10 cellular contexts compared by ENCODE assay signal in genomic region chr12:93176166-93176565, GRCh38.
A peak's percentile ranks its signal among the peaks of the same experiment; 100 is the strongest.
DNase-seq lines count a peak whose midpoint lies in the region; ATAC-seq lines count a peak whose summit lies in the region.
"Had no signal": no experiment of that assay in that cellular context is flagged by ENCODE, and none has a peak within 500 bp of the region (broad histone marks: within the 10 kb centered on the region; RNA-seq: fewer than 3 reads in every experiment).

No MANE protein-coding gene starts in this region.

- intact Hi-C loops in sciatic nerve (cut with DNase I), result no loop called here

- peak; percentile 86 for DNase-seq in EH (ENCODE audit: low read depth)
- DNase-seq in foreskin melanocyte, result peak; percentile 58
- no peak for DNase-seq in sciatic nerve (ENCODE audit: low spot score)
- DNase-seq in NCI-H1417 treated with DMSO at 0.1 percent for 48 hours (lab: John Stamatoyannopoulos, UW), result no peak
- DNase-seq in GM19238 (ENCODE audit: insufficient read length, low spot score), result no peak
- DNase-seq: NCI-H1417 had no signal

- peak; percentile 27 for ATAC-seq in sciatic nerve
- ATAC-seq in HG02571 (IDR thresholded peaks at IDR 0.05; ENCODE audit: unreplicated experiment), result no peak
- no peak for ATAC-seq in GM18867 (IDR thresholded peaks at IDR 0.05; ENCODE audit: unreplicated experiment)

- H3K27ac ChIP-seq in angular gyrus (ENCODE audit: low read depth, low read length), result peak overlapping the region; percentile 51
- H3K27ac ChIP-seq: BLaER1 had no signal

Comparison
In these comparisons a context has a peak if more than half of its experiments do, and no peak if none do; other contexts are left out.
1. DNase-seq: peak in EH (single experiment) and foreskin melanocyte (single experiment); none in sciatic nerve (single experiment), NCI-H1417 treated with DMSO at 0.1 percent for 48 hours (single experiment) and GM19238 (single experiment).